In the genomic region with DNA sequence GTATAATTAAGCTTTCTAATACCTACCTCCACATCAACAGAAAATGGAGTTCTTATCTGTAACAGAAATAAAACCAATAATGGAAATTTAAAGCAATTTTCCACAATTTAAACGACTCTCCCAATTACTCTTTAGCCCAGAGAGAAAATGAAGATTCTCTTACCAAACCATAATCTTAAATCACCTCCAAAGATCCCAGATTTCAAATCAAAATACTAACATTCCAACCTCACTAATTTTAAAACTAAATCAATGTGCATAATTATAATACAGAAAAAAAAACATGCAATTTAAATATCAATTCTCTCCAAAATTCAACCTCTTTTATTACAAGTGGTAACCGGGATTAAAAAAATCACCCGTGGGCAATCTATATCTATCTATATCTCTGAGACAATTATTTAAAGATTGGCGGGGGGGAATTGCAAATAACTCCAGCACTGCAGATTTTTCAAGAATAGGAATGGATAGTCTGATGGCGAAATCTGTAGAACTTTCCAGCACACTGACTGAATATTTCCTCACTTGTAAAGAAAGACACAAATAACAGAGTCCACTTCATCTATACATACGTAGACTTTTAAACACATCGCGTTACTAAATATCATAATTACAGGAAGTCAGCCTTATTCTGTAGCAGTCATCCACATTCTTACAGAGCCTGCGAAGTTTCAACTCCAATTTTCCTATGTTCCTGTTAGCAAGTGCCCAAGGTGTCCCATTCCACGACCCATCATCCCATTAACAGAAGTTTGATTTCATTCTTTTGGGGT, we compare ENCODE assay signal across 8 cellular contexts. TPM values are rescaled to one million over a fixed set of nuclear protein-coding genes. Genes with fewer than 3 reads are reported as not detected.
DNase-seq lines count a peak whose midpoint lies in the region; ATAC-seq and TF ChIP-seq lines count a peak whose summit lies in the region.

No MANE protein-coding gene starts in this region.

- POLR2A ChIA-PET in activated CD4-positive, alpha-beta memory T cell treated with anti-CD3 and anti-CD28 coated beads for 36 hours (lab: Charles Lee) = interaction anchor here (1.1 kb wide), 1 partner anchor 11 kb away, joined by 3 read pairs; no protein-coding TSS in a partner anchor

- H3K4me3 Mint-ChIP-seq in activated CD4-positive, alpha-beta memory T cell treated with anti-CD3 and anti-CD28 coated beads for 36 hours = peak overlapping the region; percentile 89

- DNase-seq in heart left ventricle = no peak
- no peak for DNase-seq in Right ventricle myocardium inferior (ENCODE audit: missing footprints)
- DNase-seq in activated CD4-positive, alpha-beta memory T cell treated with anti-CD3 and anti-CD28 coated beads for 36 hours = no peak
- DNase-seq in right atrium auricular region (ENCODE audit: low spot score) = no peak
- no peak for DNase-seq in stimulated activated CD4-positive, alpha-beta T cell treated with anti-CD3 and anti-CD28 coated beads, Interleukin-4, amount 100 ng/mL, for 24 hours
- no peak for DNase-seq in C1 segment of cervical spinal cord (lab: John Stamatoyannopoulos, UW)
- no peak for DNase-seq in NCI-H2029 treated with DMSO at 0.1 percent for 48 hours (lab: John Stamatoyannopoulos, UW)

- peak overlapping the region; percentile 77 to 97 (median 92) for H3K4me3 ChIP-seq in heart left ventricle
- H3K4me3 ChIP-seq in right atrium auricular region = peak overlapping the region; percentile 76 to 92
- peak overlapping the region; percentile 96 for H3K4me3 ChIP-seq in skeletal muscle satellite cell (ENCODE audit: low read length)

- TF ChIP-seq CTCF in heart left ventricle (IDR thresholded peaks at IDR 0.05) = no peak
- TF ChIP-seq CTCF in right atrium auricular region (IDR thresholded peaks at IDR 0.05) = no peak

- H3K27me3 ChIP-seq in heart left ventricle (no peaks in the 10 kb centered on the region), right atrium auricular region (no peaks in the 10 kb centered on the region), skeletal muscle satellite cell (ENCODE audit: control insufficient read depth, insufficient read depth, low read length) (no peaks in the 10 kb centered on the region)

- no peaks in the 10 kb centered on the region for H3K9me3 Mint-ChIP-seq in activated CD4-positive, alpha-beta memory T cell treated with anti-CD3 and anti-CD28 coated beads for 36 hours

- peak overlapping the region; percentile 100 for H3K9ac ChIP-seq in skeletal muscle satellite cell (ENCODE audit: low read depth, low read length)

- ATAC-seq in heart left ventricle = no peak
- ATAC-seq in Right ventricle myocardium inferior = no peak

- intact Hi-C loops in heart left ventricle (cut with DNase I) (loop anchor here (2.0 to 10.0 kb wide), 6 partner anchors 59 to 261 kb away; partner anchors contain the start of genes SIRT1 (in 6 of the 10), HNRNPH3 (in 5 of the 10) and PBLD (in 5 of the 10)), Right ventricle myocardium inferior (cut with DNase I) (loop anchor here (5.0 to 10.0 kb wide), 2 partner anchors 189 to 258 kb away; partner anchors contain the start of genes HNRNPH3, PBLD and SIRT1)
- intact Hi-C loops in activated CD4-positive, alpha-beta memory T cell treated with anti-CD3 and anti-CD28 coated beads for 36 hours (cut with micrococcal nuclease) = loop anchor here (1.0 to 10.0 kb wide), 7 partner anchors 13 to 651 kb away; partner anchors contain the start of genes CCAR1, HNRNPH3, PBLD and SIRT1

- peaks cover 0 to 25% (median 14%) of the 10 kb centered on the region in 9 donors for H3K36me3 ChIP-seq in heart left ventricle
- peaks cover 10% of the 10 kb centered on the region for H3K36me3 ChIP-seq in right atrium auricular region
- H3K36me3 ChIP-seq in skeletal muscle satellite cell (ENCODE audit: insufficient read depth, low read length) = peaks cover 41% of the 10 kb centered on the region

- no peak for TF ChIP-seq POLR2A in heart left ventricle (IDR thresholded peaks at IDR 0.05)

- peak overlapping the region; percentile 89 for H3K27ac Mint-ChIP-seq in activated CD4-positive, alpha-beta memory T cell treated with anti-CD3 and anti-CD28 coated beads for 36 hours

- no peaks in the 10 kb centered on the region for H3K27me3 Mint-ChIP-seq in activated CD4-positive, alpha-beta memory T cell treated with anti-CD3 and anti-CD28 coated beads for 36 hours

- H3K4me1 Mint-ChIP-seq in activated CD4-positive, alpha-beta memory T cell treated with anti-CD3 and anti-CD28 coated beads for 36 hours (ENCODE audit: low read depth) = peaks cover 44% of the 10 kb centered on the region

- 3 to 6% (median 4%) methylated on average over 10 of the region's 10 CpGs for WGBS in heart left ventricle, 4 donors

- peaks cover 20% of the 10 kb centered on the region for H3K36me3 Mint-ChIP-seq in activated CD4-positive, alpha-beta memory T cell treated with anti-CD3 and anti-CD28 coated beads for 36 hours

- no peaks in the 10 kb centered on the region for H3K9me3 ChIP-seq in heart left ventricle
- no peaks in the 10 kb centered on the region for H3K9me3 ChIP-seq in right atrium auricular region
- H3K9me3 ChIP-seq in skeletal muscle satellite cell (replicated peaks; ENCODE audit: low read length) = no peaks in the 10 kb centered on the region

- H3K4me1 ChIP-seq in heart left ventricle = peaks cover 8 to 46% (median 33%) of the 10 kb centered on the region in 12 donors
- H3K4me1 ChIP-seq in right atrium auricular region = peaks cover 2 to 38% of the 10 kb centered on the region in 2 donors
- H3K4me1 ChIP-seq in skeletal muscle satellite cell (ENCODE audit: control insufficient read depth, insufficient read depth, low read length) = peaks cover 6% of the 10 kb centered on the region

- H3K27ac ChIP-seq in heart left ventricle (peak overlapping the region; percentile 86 to 100 (median 98)), right atrium auricular region (peak overlapping the region; percentile 98 to 100)

- CTCF ChIA-PET in activated CD4-positive, alpha-beta memory T cell treated with anti-CD3 and anti-CD28 coated beads for 36 hours (lab: Charles Lee) = interaction anchor here (1.1 to 1.4 kb wide), 2 partner anchors 83 to 190 kb away, joined by 3 read pairs; partner anchors contain the start of gene SIRT1

- peak overlapping the region; percentile 81 for H3K4me2 ChIP-seq in skeletal muscle satellite cell (ENCODE audit: low read length)

RNA-seq across cellular contexts. Expression of gene HERC4, which starts 1.3 kb away (rescaled TPM):
- 10 to 100 TPM; 16.6 to 39.4 (median 30.6) TPM for total RNA-seq in heart left ventricle
- 10 to 100 TPM; 11.7 to 18.8 TPM for polyA plus RNA-seq in heart left ventricle
- 25.5 TPM for total RNA-seq in Right ventricle myocardium inferior
- total RNA-seq in activated CD4-positive, alpha-beta memory T cell treated with anti-CD3 and anti-CD28 coated beads for 36 hours = 10 to 100 TPM; 55.7 to 59.0 TPM
- 10 to 100 TPM; 22.0 to 22.5 TPM for total RNA-seq in right atrium auricular region
- total RNA-seq in skeletal muscle satellite cell (2012; rRNA removed) = 79.7 and 145 TPM in 2 replicates

RNA-seq across cellular contexts. Expression of gene MYPN, which starts 35.5 kb away (rescaled TPM):
- 100 to 1,000 TPM; 105 to 240 (median 159) TPM for total RNA-seq in heart left ventricle
- polyA plus RNA-seq in heart left ventricle = 100 to 1,000 TPM in 1 of 2 donors, 10 to 100 TPM in 1; 33.4 to 107 TPM
- total RNA-seq in Right ventricle myocardium inferior = 112 TPM
- total RNA-seq in activated CD4-positive, alpha-beta memory T cell treated with anti-CD3 and anti-CD28 coated beads for 36 hours = under 1 TPM in 1 of 2 experiments, not detected in 1; 0.05 TPM
- total RNA-seq in right atrium auricular region = 100 to 1,000 TPM in 1 of 2 donors, 10 to 100 TPM in 1; 93.5 to 145 TPM
- total RNA-seq in skeletal muscle satellite cell (2012; rRNA removed) = 2.2 and 8.6 TPM in 2 replicates

Comparison
In these comparisons a context has a peak if more than half of its experiments do, and no peak if none do; other contexts are left out.
1. RNA of gene MYPN, which starts 35.5 kb away (total RNA-seq): 105 to 240 TPM in heart left ventricle, 93.5 to 145 TPM in right atrium auricular region and 112 TPM in Right ventricle myocardium inferior (single experiment); 0.05 TPM in activated CD4-positive, alpha-beta memory T cell treated with anti-CD3 and anti-CD28 coated beads for 36 hours; every median in the first group is over 10 times any median in the second.
2. Peak in every context shown above with its lines, with median percentiles within 50 percentile points of each other: H3K4me3 ChIP-seq.